ENCODE assay signal across 26 cellular contexts in genomic region chr4:152372444-152372843, GRCh38.
"Had no signal": no experiment of that assay in that cellular context is flagged by ENCODE, and none has a peak within 500 bp of the region (broad histone marks: within the 10 kb centered on the region; RNA-seq: fewer than 3 reads in every experiment).

No MANE protein-coding gene starts in this region.

- ATAC-seq: activated CD4-positive, alpha-beta T cell treated with anti-CD3 and anti-CD28 coated beads for 36 hours; activated naive CD4-positive, alpha-beta T cell treated with anti-CD3 and anti-CD28 coated beads, Interleukin-2, amount 50 U/mL, for 72 hours; activated T-cell treated with anti-CD3 and anti-CD28 coated beads, Interleukin-2, amount 50 U/mL, for 72 hours; foreskin keratinocyte; gastroesophageal sphincter had no signal

- H3K4me3 ChIP-seq: ascending aorta, breast epithelium, cardiac muscle cell, coronary artery, dorsolateral prefrontal cortex, esophagus muscularis mucosa, gastroesophageal sphincter had no signal

- H3K36me3 ChIP-seq: ascending aorta, breast epithelium, cardiac muscle cell, esophagus muscularis mucosa, gastroesophageal sphincter had no signal

- DNase-seq: activated CD4-positive, alpha-beta memory T cell treated with anti-CD3 and anti-CD28 coated beads, Interleukin-2, amount 10 ng/mL, durations not matched to agents 7 days and 5 days; activated CD4-positive, alpha-beta T cell treated with anti-CD3 and anti-CD28 coated beads for 36 hours; activated CD4-positive, alpha-beta T cell treated with anti-CD3 and anti-CD28 coated beads, Interleukin-2, amount 10 ng/mL, durations not matched to agents 24 days and 14 days; activated CD4-positive, CD25-positive, alpha-beta regulatory T cell; activated CD4-positive, CD25-positive, alpha-beta regulatory T cell treated with anti-CD3 and anti-CD28 coated beads, Interleukin-2, amount 50 U/mL, for 72 hours; activated CD8-positive, alpha-beta memory T cell treated with anti-CD3 and anti-CD28 coated beads, Interleukin-2, amount 50 U/mL, for 48 hours; activated gamma-delta T cell; activated naive CD4-positive, alpha-beta T cell; activated naive CD4-positive, alpha-beta T cell treated with anti-CD3 and anti-CD28 coated beads, Interleukin-2, amount 10 ng/mL, durations not matched to agents 7 days and 5 days; activated naive CD8-positive, alpha-beta T cell treated with anti-CD3 and anti-CD28 coated beads, Interleukin-2, amount 10 ng/mL, durations not matched to agents 7 days and 5 days; activated T-cell treated with anti-CD3 and anti-CD28 coated beads for 4 hours; activated T-cell treated with anti-CD3 and anti-CD28 coated beads, Interleukin-2, amount 50 U/mL, for 24 hours; activated T-cell treated with anti-CD3 and anti-CD28 coated beads, Interleukin-2, amount 50 U/mL, for 72 hours; dorsolateral prefrontal cortex; effector memory CD4-positive, alpha-beta T cell; endodermal cell; erythroblast; foreskin keratinocyte; T-helper 2 cell had no signal

- H3K4me1 ChIP-seq: ascending aorta, breast epithelium had no signal

- H3K27me3 ChIP-seq: ascending aorta, breast epithelium, cardiac muscle cell, dorsolateral prefrontal cortex, esophagus muscularis mucosa, foreskin keratinocyte, gastroesophageal sphincter had no signal

- H3K27ac ChIP-seq: ascending aorta, breast epithelium, cardiac muscle cell, coronary artery, dorsolateral prefrontal cortex, esophagus muscularis mucosa, foreskin keratinocyte, gastroesophageal sphincter had no signal

- H3K9me3 ChIP-seq: ascending aorta, breast epithelium, esophagus muscularis mucosa, gastroesophageal sphincter had no signal
